ENCODE assay signal across 19 cellular contexts in genomic region chr1:93463960-93464359, GRCh38.
"Had no signal": no experiment of that assay in that cellular context is flagged by ENCODE, and none has a peak within 500 bp of the region (broad histone marks: within the 10 kb centered on the region; RNA-seq: fewer than 3 reads in every experiment).

No MANE protein-coding gene starts in this region.

- H3K4me1 Mint-ChIP-seq: activated CD4-positive, alpha-beta T cell treated with anti-CD3 and anti-CD28 coated beads, Interleukin-2, amount 10 ng/mL, durations not matched to agents 24 days and 14 days; activated naive CD4-positive, alpha-beta T cell treated with anti-CD3 and anti-CD28 coated beads, Interleukin-2, amount 50 U/mL, for 24 hours; natural killer cell had no signal

- H3K27me3 ChIP-seq: ascending aorta, esophagus squamous epithelium, foreskin keratinocyte, neutrophil, sigmoid colon, upper lobe of right lung had no signal

- H3K4me1 ChIP-seq: ascending aorta, esophagus squamous epithelium, foreskin keratinocyte, lower lobe of right lung, sigmoid colon, upper lobe of right lung had no signal

- H3K36me3 ChIP-seq: ascending aorta, esophagus squamous epithelium, lower lobe of right lung, neutrophil, sigmoid colon, thoracic aorta, upper lobe of right lung had no signal

- H3K4me3 ChIP-seq: ascending aorta, esophagus squamous epithelium, lower lobe of right lung, sigmoid colon, thoracic aorta, upper lobe of right lung had no signal

- H3K27ac ChIP-seq: ascending aorta, esophagus squamous epithelium, foreskin keratinocyte, lower lobe of right lung, neutrophil, sigmoid colon, thoracic aorta, upper lobe of right lung had no signal

- H3K4me3 Mint-ChIP-seq: activated CD4-positive, alpha-beta T cell treated with anti-CD3 and anti-CD28 coated beads, Interleukin-2, amount 10 ng/mL, durations not matched to agents 24 days and 14 days; activated naive CD4-positive, alpha-beta T cell treated with anti-CD3 and anti-CD28 coated beads, Interleukin-2, amount 50 U/mL, for 24 hours; activated T-cell treated with anti-CD3 and anti-CD28 coated beads, Interleukin-2, amount 50 U/mL, for 72 hours; natural killer cell; stimulated activated naive B cell treated with anti-CD40 and anti-IgM and Interleukin-4, amounts not matched to agents 10 μg/mL and 1 μg/mL and 100 μg/mL, for 72 hours had no signal

- H3K9me3 ChIP-seq: ascending aorta, lower lobe of right lung, neutrophil, thoracic aorta, upper lobe of right lung had no signal

- H3K27me3 Mint-ChIP-seq: stimulated activated naive B cell treated with anti-CD40 and anti-IgM and Interleukin-4, amounts not matched to agents 10 μg/mL and 1 μg/mL and 100 μg/mL, for 72 hours had no signal

- H3K36me3 Mint-ChIP-seq: activated naive CD4-positive, alpha-beta T cell treated with anti-CD3 and anti-CD28 coated beads, Interleukin-2, amount 50 U/mL, for 24 hours; natural killer cell had no signal

- H3K27ac Mint-ChIP-seq: activated CD4-positive, alpha-beta T cell treated with anti-CD3 and anti-CD28 coated beads, Interleukin-2, amount 10 ng/mL, durations not matched to agents 24 days and 14 days; activated naive CD4-positive, alpha-beta T cell treated with anti-CD3 and anti-CD28 coated beads, Interleukin-2, amount 50 U/mL, for 24 hours; activated T-cell treated with anti-CD3 and anti-CD28 coated beads, Interleukin-2, amount 50 U/mL, for 72 hours; natural killer cell; stimulated activated naive B cell treated with anti-CD40 and anti-IgM and Interleukin-4, amounts not matched to agents 10 μg/mL and 1 μg/mL and 100 μg/mL, for 72 hours had no signal

- ATAC-seq: activated T-cell treated with anti-CD3 and anti-CD28 coated beads, Interleukin-2, amount 50 U/mL, for 72 hours; foreskin keratinocyte; lower lobe of right lung; natural killer cell; stimulated activated naive B cell treated with anti-CD40 and anti-IgM and Interleukin-4, amounts not matched to agents 10 μg/mL and 1 μg/mL and 100 μg/mL, for 72 hours; upper lobe of right lung had no signal

- DNase-seq: activated CD4-positive, alpha-beta T cell treated with anti-CD3 and anti-CD28 coated beads, Interleukin-2, amount 10 ng/mL, durations not matched to agents 24 days and 14 days; activated CD8-positive, alpha-beta memory T cell treated with anti-CD3 and anti-CD28 coated beads, Interleukin-2, amount 50 U/mL, for 4 hours; activated gamma-delta T cell; activated T-cell treated with anti-CD3 and anti-CD28 coated beads, Interleukin-2, amount 50 U/mL, for 72 hours; dermis blood vessel endothelial cell; effector memory CD4-positive, alpha-beta T cell; esophagus squamous epithelium; foreskin keratinocyte; glutamatergic neuron; hippocampal formation; lower lobe of right lung; natural killer cell; sigmoid colon; stimulated activated naive B cell treated with anti-CD40 and anti-IgM and Interleukin-4, amounts not matched to agents 10 μg/mL and 1 μg/mL and 100 μg/mL, for 72 hours; upper lobe of right lung had no signal
